Comparison of ENCODE assay signal across 8 cellular contexts in genomic region chr16:71808593-71809449, GRCh38. TPM values are rescaled to one million over a fixed set of nuclear protein-coding genes. Genes with fewer than 3 reads are reported as not detected.
DNase-seq lines count a peak whose midpoint lies in the region; TF ChIP-seq lines count a peak whose summit lies in the region.

Gene AP1G1 (minus strand): TSS chr16:71808834. CDS start chr16:71789479, 19,355 bp downstream.

- peak; percentile 98 for DNase-seq in G401 (ENCODE audit: low spot score)
- peak; percentile 98 for DNase-seq in HCEC 1CT
- DNase-seq in MM.1S, result peak; percentile 98
- peak; percentile 95 for DNase-seq in SHP77 treated with DMSO at 0.1 percent for 48 hours (lab: John Stamatoyannopoulos, UW)
- peak; percentile 97 for DNase-seq in activated effector memory CD4-positive, alpha-beta T cell treated with anti-CD3 and anti-CD28 coated beads, Interleukin-2, amount 50 U/mL, for 16 hours
- peak; percentile 96 for DNase-seq in fibroblast of the conjunctiva (ENCODE audit: low read depth)
- peak; percentile 82 for DNase-seq in nephron progenitor cell

- H3K27ac ChIP-seq in MM.1S (ENCODE audit: low read length), result peak within 1 kb of the TSS; percentile 100

- no peaks in the 10 kb centered on the region for H3K9me3 ChIP-seq in MM.1S (replicated peaks; ENCODE audit: insufficient read depth, low read length)

- peaks cover 6% of the 10 kb centered on the region; the same call in 1 of the 2 replicates for H3K4me1 ChIP-seq in MM.1S (ENCODE audit: low read length)

- no peaks in the 10 kb centered on the region for H3K27me3 ChIP-seq in MM.1S (replicated peaks; ENCODE audit: insufficient read depth, low read length)

- H3K36me3 ChIP-seq in MM.1S (replicated peaks; ENCODE audit: insufficient read depth, low read length), result no peaks in the 10 kb centered on the region; the same call in 1 of the 2 replicates

- no peaks in the 10 kb centered on the region for H3K27me3 Mint-ChIP-seq in nephron progenitor cell (ENCODE audit: low read depth, poor library complexity)
- H3K27me3 Mint-ChIP-seq in stimulated activated naive CD8-positive, alpha-beta T cell treated with anti-CD3 and anti-CD28 coated beads, Interleukin-15, Interleukin-2, amounts not matched to agents 100 ng/mL and 50 ng/mL, for 24 hours, result no peaks in the 10 kb centered on the region

- peak within 1 kb of the TSS; percentile 65 for H3K4me2 ChIP-seq in MM.1S (ENCODE audit: low read depth, low read length)

- H3K9ac ChIP-seq in MM.1S (ENCODE audit: low read length), result peak within 1 kb of the TSS; percentile 98

- no peaks in the 10 kb centered on the region for H3K9me2 ChIP-seq in MM.1S (replicated peaks; ENCODE audit: insufficient read depth, low read length)

- H3F3A ChIP-seq in MM.1S (ENCODE audit: insufficient read depth, low read length), result peaks cover 29% of the 10 kb centered on the region

- peak within 1 kb of the TSS; percentile 78 for H2AFZ ChIP-seq in MM.1S (ENCODE audit: low read length)

- H3K4me3 ChIP-seq in MM.1S (ENCODE audit: low read length), result peak within 1 kb of the TSS; percentile 89

- peaks cover 4% of the 10 kb centered on the region; the same call in 1 of the 2 replicates for H4K20me1 ChIP-seq in MM.1S (ENCODE audit: insufficient read depth, low read length)

- peaks cover 21% of the 10 kb centered on the region for H3K4me1 Mint-ChIP-seq in nephron progenitor cell
- peaks cover 45% of the 10 kb centered on the region for H3K4me1 Mint-ChIP-seq in stimulated activated naive CD8-positive, alpha-beta T cell treated with anti-CD3 and anti-CD28 coated beads, Interleukin-15, Interleukin-2, amounts not matched to agents 100 ng/mL and 50 ng/mL, for 24 hours (ENCODE audit: low read depth)

- peak within 1 kb of the TSS; percentile 99 for H3K4me3 Mint-ChIP-seq in nephron progenitor cell
- H3K4me3 Mint-ChIP-seq in stimulated activated naive CD8-positive, alpha-beta T cell treated with anti-CD3 and anti-CD28 coated beads, Interleukin-15, Interleukin-2, amounts not matched to agents 100 ng/mL and 50 ng/mL, for 24 hours, result peak within 1 kb of the TSS; percentile 95

- no peaks in the 10 kb centered on the region for H3K9me3 Mint-ChIP-seq in nephron progenitor cell
- no peaks in the 10 kb centered on the region for H3K9me3 Mint-ChIP-seq in stimulated activated naive CD8-positive, alpha-beta T cell treated with anti-CD3 and anti-CD28 coated beads, Interleukin-15, Interleukin-2, amounts not matched to agents 100 ng/mL and 50 ng/mL, for 24 hours

- TF ChIP-seq CTCF in MM.1S (IDR thresholded peaks at IDR 0.05; ENCODE audit: low read length) (no peak), nephron progenitor cell (IDR thresholded peaks at IDR 0.05) (no peak)

- in situ Hi-C loops in G401 (cut with HindIII; ENCODE audit: low sequenced_read_pairs), result no loop called here

- H3K79me2 ChIP-seq in MM.1S (ENCODE audit: low read length), result peaks cover 60% of the 10 kb centered on the region

- peak within 1 kb of the TSS; percentile 100 for H3K27ac Mint-ChIP-seq in nephron progenitor cell
- H3K27ac Mint-ChIP-seq in stimulated activated naive CD8-positive, alpha-beta T cell treated with anti-CD3 and anti-CD28 coated beads, Interleukin-15, Interleukin-2, amounts not matched to agents 100 ng/mL and 50 ng/mL, for 24 hours, result peak within 1 kb of the TSS; percentile 100

- H3K36me3 Mint-ChIP-seq in nephron progenitor cell (ENCODE audit: low read depth), result peaks cover 12% of the 10 kb centered on the region
- peaks cover 11% of the 10 kb centered on the region for H3K36me3 Mint-ChIP-seq in stimulated activated naive CD8-positive, alpha-beta T cell treated with anti-CD3 and anti-CD28 coated beads, Interleukin-15, Interleukin-2, amounts not matched to agents 100 ng/mL and 50 ng/mL, for 24 hours (ENCODE audit: low read depth)

RNA-seq across cellular contexts. Expression of gene AP1G1, which starts in this region (rescaled TPM):
- total RNA-seq in G401 (2014; rRNA removed; shearing (Covaris generic)), result 20.5 and 41.6 TPM in 2 replicates

Comparison
In these comparisons a context has a peak if more than half of its experiments do, and no peak if none do; other contexts are left out.
1. Peak in every context shown above with its lines: DNase-seq, H3K4me3 ChIP-seq and H3K27ac ChIP-seq.